9 cellular contexts compared by ENCODE assay signal in the genomic region with DNA sequence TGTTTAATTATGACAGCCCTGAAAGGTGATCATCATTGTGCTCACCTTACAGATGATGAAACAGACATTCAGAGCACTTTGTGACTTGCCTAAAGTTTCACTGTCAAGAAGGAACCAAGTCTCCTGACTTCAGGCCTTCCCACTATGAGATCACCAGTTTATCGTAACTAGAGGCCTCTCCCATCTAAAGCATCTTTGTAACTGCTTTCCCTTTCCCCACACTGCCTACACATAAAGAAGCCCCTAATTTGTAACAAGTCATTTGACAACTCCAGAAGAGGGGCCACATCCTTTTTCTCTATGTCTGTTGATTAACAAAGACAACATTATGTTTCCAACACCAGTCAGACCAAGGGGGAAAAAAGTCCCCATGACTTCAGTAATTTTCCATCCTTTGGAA. TPM values are rescaled to one million over a fixed set of nuclear protein-coding genes. Genes with fewer than 3 reads are reported as not detected.
DNase-seq lines count a peak whose midpoint lies in the region; ATAC-seq and TF ChIP-seq lines count a peak whose summit lies in the region.
"Had no signal": no experiment of that assay in that cellular context is flagged by ENCODE, and none has a peak within 500 bp of the region (broad histone marks: within the 10 kb centered on the region; RNA-seq: fewer than 3 reads in every experiment).

No MANE protein-coding gene starts in this region.

- no peaks in the 10 kb centered on the region for H3K9me3 Mint-ChIP-seq in T-helper 2 cell treated with Interferon-gamma antibody and Interleukin-4, amounts not matched to agents 5 μg/mL and 100 μg/mL, for 36 hours

- intact Hi-C loops in ascending aorta (cut with DNase I), result no loop called here

- no peaks in the 10 kb centered on the region for H3K36me3 ChIP-seq in mucosa of rectum (ENCODE audit: control insufficient read depth in 2 of 2, insufficient read depth in 2 of 2, low read length in 2 of 2)
- no peaks in the 10 kb centered on the region for H3K36me3 ChIP-seq in ascending aorta

- H3K36me3 Mint-ChIP-seq in T-helper 2 cell treated with Interferon-gamma antibody and Interleukin-4, amounts not matched to agents 5 μg/mL and 100 μg/mL, for 36 hours (ENCODE audit: low read depth), result peaks cover 24% of the 10 kb centered on the region

- H3K4me1 ChIP-seq in mucosa of rectum (ENCODE audit: control insufficient read depth in 2 of 2, insufficient read depth in 2 of 2, low read length in 2 of 2), result no peaks in the 10 kb centered on the region
- H3K4me1 ChIP-seq in ascending aorta, result no peaks in the 10 kb centered on the region

- H3K27ac Mint-ChIP-seq in T-helper 2 cell treated with Interferon-gamma antibody and Interleukin-4, amounts not matched to agents 5 μg/mL and 100 μg/mL, for 36 hours, result peak overlapping the region; percentile 84

- no peaks in the 10 kb centered on the region for H3K27me3 Mint-ChIP-seq in T-helper 2 cell treated with Interferon-gamma antibody and Interleukin-4, amounts not matched to agents 5 μg/mL and 100 μg/mL, for 36 hours (ENCODE audit: low read depth)

- POLR2A ChIA-PET in GM10248 (lab: Yijun Ruan, JAX), result no interaction called here

- H3K27ac ChIP-seq in mucosa of rectum (ENCODE audit: low read depth in 2 of 2, low read length in 2 of 2) (peak overlapping the region; percentile 31 to 63), ascending aorta (no peak overlapping the region)

- H3K9me3 ChIP-seq in mucosa of rectum (ENCODE audit: control insufficient read depth in 2 of 2, low read length in 2 of 2), result no peaks in the 10 kb centered on the region
- H3K9me3 ChIP-seq in ascending aorta, result no peaks in the 10 kb centered on the region

- CTCF ChIA-PET in GM10248 (lab: Yijun Ruan, JAX), result interaction anchor here (1.8 kb wide), 1 partner anchor 75 kb away, joined by 4 read pairs; no protein-coding TSS in a partner anchor

- H3K27me3 ChIP-seq in mucosa of rectum (ENCODE audit: control insufficient read depth in 2 of 2, insufficient read depth in 2 of 2, low read length in 2 of 2), result no peaks in the 10 kb centered on the region
- H3K27me3 ChIP-seq in ascending aorta, result no peaks in the 10 kb centered on the region

- H3K9ac ChIP-seq in mucosa of rectum (ENCODE audit: low read depth in 1 of 2, low read length in 2 of 2), result peak overlapping the region; percentile 14 to 49

- DNase-seq in GM10248 (ENCODE audit: extremely low spot score), result peak; percentile 59
- peak; percentile 47 for DNase-seq in T-helper 2 cell treated with Interferon-gamma antibody and Interleukin-4, amounts not matched to agents 5 μg/mL and 100 μg/mL, for 36 hours (ENCODE audit: low spot score)
- no peak for DNase-seq in OCI-M2 (lab: John Stamatoyannopoulos, UW; ENCODE audit: unreplicated experiment)
- DNase-seq in H4 (ENCODE audit: low spot score), result no peak
- no peak for DNase-seq in ascending aorta (ENCODE audit: low spot score in 2 of 2)
- DNase-seq in RKO (ENCODE audit: low spot score), result no peak
- DNase-seq: NCI-H187 had no signal

- peak; percentile 46 for ATAC-seq in HG02571 (IDR thresholded peaks at IDR 0.05; ENCODE audit: unreplicated experiment)

- peak overlapping the region; percentile 24 to 76 for H3K4me3 ChIP-seq in mucosa of rectum (ENCODE audit: low read length in 2 of 2)
- H3K4me3 ChIP-seq in ascending aorta, result peak overlapping the region in 1 of 2 donors; percentile 41

- TF ChIP-seq CTCF in GM10248 (IDR thresholded peaks at IDR 0.05; ENCODE audit: control extremely low read depth, extremely low read depth, low read depth, missing control alignments), result no peak
- no peak for TF ChIP-seq CTCF in ascending aorta (IDR thresholded peaks at IDR 0.05)

- peak overlapping the region; percentile 83 for H3K4me3 Mint-ChIP-seq in T-helper 2 cell treated with Interferon-gamma antibody and Interleukin-4, amounts not matched to agents 5 μg/mL and 100 μg/mL, for 36 hours

- peaks cover 54% of the 10 kb centered on the region for H3K4me1 Mint-ChIP-seq in T-helper 2 cell treated with Interferon-gamma antibody and Interleukin-4, amounts not matched to agents 5 μg/mL and 100 μg/mL, for 36 hours (ENCODE audit: low read depth)

RNA-seq across cellular contexts. Expression of gene KLHL6, which starts 1.1 kb away (rescaled TPM):
- total RNA-seq in H4 (2014; rRNA removed; shearing (Covaris generic)), result not detected in 2 replicates
- 1.5 TPM for total RNA-seq in ascending aorta

Comparison
In these comparisons a context has a peak if more than half of its experiments do, and no peak if none do; other contexts are left out.
1. DNase-seq: peak in GM10248 (single experiment) and T-helper 2 cell treated with Interferon-gamma antibody and Interleukin-4, amounts not matched to agents 5 μg/mL and 100 μg/mL, for 36 hours (single experiment); none in OCI-M2 (single experiment), H4 (single experiment), ascending aorta (0 of 2) and RKO (single experiment).
2. H3K27ac ChIP-seq: peak in mucosa of rectum (2 of 2); none in ascending aorta (0 of 2).